In the genomic region with DNA sequence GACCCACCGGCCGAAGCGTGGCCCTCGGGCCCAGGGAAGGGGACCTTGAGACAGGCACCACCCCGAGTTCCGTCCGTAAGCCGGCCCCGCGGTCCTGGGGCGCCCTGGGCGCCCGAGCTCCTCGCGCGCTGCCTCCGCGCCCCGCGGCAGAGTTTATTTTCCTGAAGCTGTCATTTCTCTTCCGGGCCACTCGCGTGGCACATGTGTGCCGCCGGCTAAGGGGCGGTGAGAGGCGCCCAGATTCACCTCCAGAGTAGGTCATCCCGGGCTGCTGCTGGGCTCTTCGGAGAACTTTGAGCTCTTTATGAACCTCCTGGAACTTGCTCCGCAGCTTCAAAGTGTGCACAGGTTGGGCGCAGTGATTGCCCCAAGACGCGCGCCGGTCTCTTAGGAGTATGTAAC, we compare ENCODE assay signal across 8 cellular contexts. TPM values are rescaled to one million over a fixed set of nuclear protein-coding genes. Genes with fewer than 3 reads are reported as not detected.
A peak's percentile ranks its signal among the peaks of the same experiment; 100 is the strongest.
DNase-seq lines count a peak whose midpoint lies in the region; ATAC-seq and TF ChIP-seq lines count a peak whose summit lies in the region.

No MANE protein-coding gene starts in this region.

- TF ChIP-seq CTCF in AG10803 (conservative IDR thresholded peaks at IDR 0.05; ENCODE audit: low read length) = no peak

- H3K4me3 ChIP-seq in AG10803 (ENCODE audit: low read length) (peak overlapping the region; percentile 81), iPS-11a (ENCODE audit: low read depth, low read length) (peak overlapping the region; percentile 84)

- peaks cover 5% of the 10 kb centered on the region for H3K36me3 Mint-ChIP-seq in activated naive CD4-positive, alpha-beta T cell treated with anti-CD3 and anti-CD28 coated beads for 36 hours (ENCODE audit: low read depth)

- intact Hi-C loops in activated naive CD4-positive, alpha-beta T cell treated with anti-CD3 and anti-CD28 coated beads for 36 hours (cut with micrococcal nuclease) = loop anchor here (1.0 to 10.0 kb wide), 6 partner anchors 81 to 214 kb away; a partner anchor contains a TSS

- H3K27ac Mint-ChIP-seq in activated naive CD4-positive, alpha-beta T cell treated with anti-CD3 and anti-CD28 coated beads for 36 hours = peak overlapping the region; percentile 74

- DNase-seq in AG10803 (ENCODE audit: low read depth) (no peak), NOMO-1 (lab: John Stamatoyannopoulos, UW; ENCODE audit: unreplicated experiment in 2 of 2) (peak; percentile 17 to 27), putamen (ENCODE audit: low spot score) (no peak), NCI-H1930 (lab: John Stamatoyannopoulos, UW) (no peak)
- peak; percentile 28 for DNase-seq in activated naive CD4-positive, alpha-beta T cell treated with anti-CD3 and anti-CD28 coated beads for 36 hours
- DNase-seq in stimulated activated CD4-positive, alpha-beta T cell treated with anti-CD3 and anti-CD28 coated beads, Interleukin-1b, Interleukin-23, amount 100 ng/mL, for 48 hours = peak; percentile 35

- peaks cover 43% of the 10 kb centered on the region for H3K4me1 Mint-ChIP-seq in activated naive CD4-positive, alpha-beta T cell treated with anti-CD3 and anti-CD28 coated beads for 36 hours (ENCODE audit: low read depth)

- no peaks in the 10 kb centered on the region for H3K9me3 Mint-ChIP-seq in activated naive CD4-positive, alpha-beta T cell treated with anti-CD3 and anti-CD28 coated beads for 36 hours

- peak; percentile 18 for ATAC-seq in GM21447 (IDR thresholded peaks at IDR 0.05; ENCODE audit: unreplicated experiment)

- CTCF ChIA-PET in activated naive CD4-positive, alpha-beta T cell treated with anti-CD3 and anti-CD28 coated beads for 36 hours (lab: Charles Lee) = interaction anchor here (0.8 to 2.2 kb wide), 4 partner anchors 8 to 134 kb away, joined by 3 to 10 read pairs (median 4); no protein-coding TSS in a partner anchor

- H3K27me3 Mint-ChIP-seq in activated naive CD4-positive, alpha-beta T cell treated with anti-CD3 and anti-CD28 coated beads for 36 hours (ENCODE audit: low read depth) = no peaks in the 10 kb centered on the region

- peak overlapping the region; percentile 81 for H3K4me3 Mint-ChIP-seq in activated naive CD4-positive, alpha-beta T cell treated with anti-CD3 and anti-CD28 coated beads for 36 hours

RNA-seq across cellular contexts. Expression of a gene that starts 0.5 kb away (rescaled TPM):
- total RNA-seq in activated naive CD4-positive, alpha-beta T cell treated with anti-CD3 and anti-CD28 coated beads for 36 hours = 10 to 100 TPM; 55.8 to 58.5 TPM

Comparison
In these comparisons a context has a peak if more than half of its experiments do, and no peak if none do; other contexts are left out.
1. DNase-seq: peak in NOMO-1 (2 of 2), activated naive CD4-positive, alpha-beta T cell treated with anti-CD3 and anti-CD28 coated beads for 36 hours (single experiment) and stimulated activated CD4-positive, alpha-beta T cell treated with anti-CD3 and anti-CD28 coated beads, Interleukin-1b, Interleukin-23, amount 100 ng/mL, for 48 hours (single experiment); none in AG10803 (single experiment), putamen (single experiment) and NCI-H1930 (0 of 2).